9 cellular contexts compared by ENCODE assay signal in genomic region chr1:4984841-4985240, GRCh38.
"Had no signal": no experiment of that assay in that cellular context is flagged by ENCODE, and none has a peak within 500 bp of the region (broad histone marks: within the 10 kb centered on the region; RNA-seq: fewer than 3 reads in every experiment).

No MANE protein-coding gene starts in this region.

- H2AFZ ChIP-seq: GM23248 had no signal

- H3K36me3 ChIP-seq: HAP-1 had no signal

- H3K27ac ChIP-seq: GM23248, HL-60 had no signal

- H3K4me3 Mint-ChIP-seq: HFFc6, IgD-negative memory B cell had no signal

- H3K4me3 ChIP-seq: GM23248, HAP-1 had no signal

- H3K9ac ChIP-seq: GM23248 had no signal

- DNase-seq: GM23248, GOT3, H7, HFFc6 had no signal

- H3K27ac Mint-ChIP-seq: HFFc6 had no signal

- H3K9me3 ChIP-seq: HAP-1 had no signal

- H3K4me1 ChIP-seq: HAP-1 had no signal

- ATAC-seq: HCT116, HepG2 had no signal

- H3K36me3 Mint-ChIP-seq: IgD-negative memory B cell had no signal

- H3K4me1 Mint-ChIP-seq: IgD-negative memory B cell had no signal
